Comparison of ENCODE assay signal across 26 cellular contexts in the genomic region with DNA sequence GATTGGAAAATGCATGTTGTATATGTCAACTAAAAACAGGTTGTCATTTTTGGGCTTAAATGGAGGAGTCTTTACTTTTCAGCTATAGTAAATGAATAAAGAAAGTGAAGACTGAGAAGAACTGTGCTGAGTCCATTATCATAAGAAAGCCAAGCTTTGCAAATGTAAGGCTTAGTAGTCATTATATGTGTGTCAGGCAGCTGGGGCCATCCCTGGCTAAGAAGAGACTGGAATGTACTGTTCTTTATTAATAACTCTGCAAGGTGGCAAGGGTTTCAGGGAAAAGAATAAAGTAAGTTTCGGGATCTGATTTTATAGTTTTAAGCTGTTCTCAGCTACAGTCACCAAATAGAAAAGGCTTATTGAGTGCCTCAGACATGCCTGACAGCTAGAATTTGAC. TPM values are rescaled to one million over a fixed set of nuclear protein-coding genes. Genes with fewer than 3 reads are reported as not detected.
"Had no signal": no experiment of that assay in that cellular context is flagged by ENCODE, and none has a peak within 500 bp of the region (broad histone marks: within the 10 kb centered on the region; RNA-seq: fewer than 3 reads in every experiment).

No MANE protein-coding gene starts in this region.

- H3K27ac ChIP-seq: brain microvascular endothelial cell, left lung, sigmoid colon, transverse colon had no signal

- H3K36me3 ChIP-seq: brain microvascular endothelial cell, left lung, sigmoid colon, transverse colon had no signal

- H3K9me3 Mint-ChIP-seq: activated CD4-positive, alpha-beta T cell treated with anti-CD3 and anti-CD28 coated beads, Interleukin-2, amount 10 ng/mL, durations not matched to agents 7 days and 5 days; activated CD8-positive, alpha-beta T cell treated with anti-CD3 and anti-CD28 coated beads for 36 hours; activated naive CD8-positive, alpha-beta T cell treated with anti-CD3 and anti-CD28 coated beads, Interleukin-2, amount 50 U/mL, for 24 hours; stimulated activated naive B cell treated with anti-CD40 and anti-IgM and Interleukin-4, amounts not matched to agents 10 μg/mL and 1 μg/mL and 100 μg/mL, for 72 hours had no signal

- H3K36me3 Mint-ChIP-seq: activated CD8-positive, alpha-beta memory T cell treated with anti-CD3 and anti-CD28 coated beads, Interleukin-2, amount 10 ng/mL, durations not matched to agents 7 days and 5 days; immature natural killer cell; stimulated activated naive B cell treated with anti-CD40 and anti-IgM and Interleukin-4, amounts not matched to agents 10 μg/mL and 1 μg/mL and 100 μg/mL, for 72 hours had no signal

- H3K27me3 Mint-ChIP-seq: progenitor cell of endocrine pancreas had no signal

- H3K4me3 Mint-ChIP-seq: activated CD4-positive, alpha-beta T cell treated with anti-CD3 and anti-CD28 coated beads, Interleukin-2, amount 10 ng/mL, durations not matched to agents 7 days and 5 days; activated CD8-positive, alpha-beta memory T cell treated with anti-CD3 and anti-CD28 coated beads, Interleukin-2, amount 10 ng/mL, durations not matched to agents 7 days and 5 days; activated CD8-positive, alpha-beta T cell treated with anti-CD3 and anti-CD28 coated beads for 36 hours; activated naive CD8-positive, alpha-beta T cell treated with anti-CD3 and anti-CD28 coated beads, Interleukin-2, amount 50 U/mL, for 24 hours; immature natural killer cell; naive thymus-derived CD4-positive, alpha-beta T cell; stimulated activated naive B cell treated with anti-CD40 and anti-IgM and Interleukin-4, amounts not matched to agents 10 μg/mL and 1 μg/mL and 100 μg/mL, for 72 hours had no signal

- H3K4me3 ChIP-seq: left lung, sigmoid colon, transverse colon had no signal

- ATAC-seq: activated CD4-positive, CD25-positive, alpha-beta regulatory T cell treated with anti-CD3 and anti-CD28 coated beads, Interleukin-2, amount 50 U/mL, for 24 hours; activated CD8-positive, alpha-beta memory T cell treated with anti-CD3 and anti-CD28 coated beads, Interleukin-2, amount 10 ng/mL, durations not matched to agents 7 days and 5 days; activated CD8-positive, alpha-beta T cell treated with anti-CD3 and anti-CD28 coated beads for 36 hours; activated naive CD8-positive, alpha-beta T cell treated with anti-CD3 and anti-CD28 coated beads, Interleukin-2, amount 50 U/mL, for 24 hours; esophagus mucosa; left lung; naive thymus-derived CD4-positive, alpha-beta T cell; stimulated activated naive B cell treated with anti-CD40 and anti-IgM and Interleukin-4, amounts not matched to agents 10 μg/mL and 1 μg/mL and 100 μg/mL, for 72 hours had no signal

- H3K9me3 ChIP-seq: left lung, sigmoid colon, transverse colon had no signal

- H3K27ac Mint-ChIP-seq: activated CD4-positive, alpha-beta T cell treated with anti-CD3 and anti-CD28 coated beads, Interleukin-2, amount 10 ng/mL, durations not matched to agents 7 days and 5 days; activated CD8-positive, alpha-beta memory T cell treated with anti-CD3 and anti-CD28 coated beads, Interleukin-2, amount 10 ng/mL, durations not matched to agents 7 days and 5 days; activated CD8-positive, alpha-beta T cell treated with anti-CD3 and anti-CD28 coated beads for 36 hours; activated naive CD8-positive, alpha-beta T cell treated with anti-CD3 and anti-CD28 coated beads, Interleukin-2, amount 50 U/mL, for 24 hours; immature natural killer cell; naive thymus-derived CD4-positive, alpha-beta T cell; progenitor cell of endocrine pancreas; stimulated activated naive B cell treated with anti-CD40 and anti-IgM and Interleukin-4, amounts not matched to agents 10 μg/mL and 1 μg/mL and 100 μg/mL, for 72 hours had no signal

- DNase-seq: activated CD4-positive, alpha-beta T cell treated with anti-CD3 and anti-CD28 coated beads, Interleukin-2, amount 10 ng/mL, durations not matched to agents 7 days and 5 days; activated CD8-positive, alpha-beta memory T cell treated with anti-CD3 and anti-CD28 coated beads, Interleukin-2, amount 10 ng/mL, durations not matched to agents 7 days and 5 days; activated CD8-positive, alpha-beta T cell treated with anti-CD3 and anti-CD28 coated beads for 36 hours; activated gamma-delta T cell; activated naive CD4-positive, alpha-beta T cell treated with anti-CD3 and anti-CD28 coated beads, Interleukin-2, amount 50 U/mL, for 16 hours; activated naive CD8-positive, alpha-beta T cell treated with anti-CD3 and anti-CD28 coated beads, Interleukin-2, amount 50 U/mL, for 24 hours; activated T-cell treated with anti-CD3 and anti-CD28 coated beads for 4 hours; anterior cingulate cortex; brain microvascular endothelial cell; caudate nucleus; dermis blood vessel endothelial cell; effector memory CD4-positive, alpha-beta T cell; foreskin melanocyte; immature natural killer cell; left lung; naive thymus-derived CD4-positive, alpha-beta T cell; retina; sigmoid colon; stimulated activated CD4-positive, alpha-beta T cell treated with anti-CD3 and anti-CD28 coated beads, Interleukin-2, amount 100 ng/mL, for 48 hours; stimulated activated CD8-positive, alpha-beta memory T cell treated with anti-CD3 and anti-CD28 coated beads, Interleukin-4, amount 100 ng/mL, for 48 hours; stimulated activated naive B cell treated with anti-CD40 and anti-IgM and Interleukin-4, amounts not matched to agents 10 μg/mL and 1 μg/mL and 100 μg/mL, for 72 hours; transverse colon had no signal

- FAIRE-seq: urothelium cell line had no signal

- H3K4me1 Mint-ChIP-seq: immature natural killer cell; naive thymus-derived CD4-positive, alpha-beta T cell; stimulated activated naive B cell treated with anti-CD40 and anti-IgM and Interleukin-4, amounts not matched to agents 10 μg/mL and 1 μg/mL and 100 μg/mL, for 72 hours had no signal

- H3K4me1 ChIP-seq: transverse colon had no signal

- H3K27me3 ChIP-seq: brain microvascular endothelial cell, left lung, sigmoid colon, transverse colon had no signal

RNA-seq across cellular contexts. Expression of a gene that starts 48.7 kb away (rescaled TPM):
- total RNA-seq: activated CD4-positive, alpha-beta T cell treated with anti-CD3 and anti-CD28 coated beads, Interleukin-2, amount 10 ng/mL, durations not matched to agents 7 days and 5 days had no signal
